In the genomic region with DNA sequence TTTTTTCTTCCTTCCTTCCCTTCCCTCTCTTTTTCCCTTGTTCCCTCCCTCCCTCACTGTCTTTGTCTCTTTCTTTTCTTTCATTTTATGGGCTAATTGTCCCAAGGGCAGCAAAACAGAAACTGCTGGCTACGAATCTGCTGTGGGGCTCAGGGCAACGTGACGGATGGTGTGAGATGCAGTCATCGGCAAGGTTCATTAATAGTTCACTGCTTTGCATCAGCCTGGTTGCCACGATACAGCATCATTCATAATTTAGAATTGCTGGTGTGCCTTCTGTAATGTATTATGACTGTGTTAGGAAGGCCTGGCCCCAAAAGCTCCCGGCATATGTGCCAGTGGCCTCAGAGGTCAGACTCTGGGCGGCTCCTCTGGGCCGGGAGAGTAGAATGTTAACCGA, we compare ENCODE assay signal across 2 cellular contexts.
TF ChIP-seq lines count a peak whose summit lies in the region.

No MANE protein-coding gene starts in this region.

TF ChIP-seq in SK-N-SH, 30 proteins besides CTCF, POLR2A, EP300 and RAD21 (continued from another document):
- TF ChIP-seq, protein P1, sequence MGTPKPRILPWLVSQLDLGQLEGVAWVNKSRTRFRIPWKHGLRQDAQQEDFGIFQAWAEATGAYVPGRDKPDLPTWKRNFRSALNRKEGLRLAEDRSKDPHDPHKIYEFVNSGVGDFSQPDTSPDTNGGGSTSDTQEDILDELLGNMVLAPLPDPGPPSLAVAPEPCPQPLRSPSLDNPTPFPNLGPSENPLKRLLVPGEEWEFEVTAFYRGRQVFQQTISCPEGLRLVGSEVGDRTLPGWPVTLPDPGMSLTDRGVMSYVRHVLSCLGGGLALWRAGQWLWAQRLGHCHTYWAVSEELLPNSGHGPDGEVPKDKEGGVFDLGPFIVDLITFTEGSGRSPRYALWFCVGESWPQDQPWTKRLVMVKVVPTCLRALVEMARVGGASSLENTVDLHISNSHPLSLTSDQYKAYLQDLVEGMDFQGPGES (IDR thresholded peaks at IDR 0.05; ENCODE audit: low read depth, low read length): no peak
- TF ChIP-seq FOSL2 (IDR thresholded peaks at IDR 0.05; ENCODE audit: borderline replicate concordance, low read depth): no peak
- no peak for TF ChIP-seq RCOR1 (IDR thresholded peaks at IDR 0.05; ENCODE audit: low read length)
- no peak for TF ChIP-seq RXRA (IDR thresholded peaks at IDR 0.05; ENCODE audit: borderline replicate concordance, low read depth)
- no peak for TF ChIP-seq TCF12 (IDR thresholded peaks at IDR 0.05)
- TF ChIP-seq JUND (IDR thresholded peaks at IDR 0.05): no peak
- TF ChIP-seq GATA2 (CRISPR knock-in tag; IDR thresholded peaks at IDR 0.05): no peak
- no peak for TF ChIP-seq MEF2A (IDR thresholded peaks at IDR 0.05; ENCODE audit: borderline replicate concordance, low read depth)
- TF ChIP-seq, protein P2, sequence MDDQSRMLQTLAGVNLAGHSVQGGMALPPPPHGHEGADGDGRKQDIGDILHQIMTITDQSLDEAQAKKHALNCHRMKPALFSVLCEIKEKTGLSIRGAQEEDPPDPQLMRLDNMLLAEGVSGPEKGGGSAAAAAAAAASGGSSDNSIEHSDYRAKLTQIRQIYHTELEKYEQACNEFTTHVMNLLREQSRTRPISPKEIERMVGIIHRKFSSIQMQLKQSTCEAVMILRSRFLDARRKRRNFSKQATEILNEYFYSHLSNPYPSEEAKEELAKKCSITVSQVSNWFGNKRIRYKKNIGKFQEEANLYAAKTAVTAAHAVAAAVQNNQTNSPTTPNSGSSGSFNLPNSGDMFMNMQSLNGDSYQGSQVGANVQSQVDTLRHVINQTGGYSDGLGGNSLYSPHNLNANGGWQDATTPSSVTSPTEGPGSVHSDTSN (IDR thresholded peaks at IDR 0.05): no peak
- no peak for TF ChIP-seq TEAD4 (IDR thresholded peaks at IDR 0.05; ENCODE audit: borderline replicate concordance, insufficient read depth)

TF ChIP-seq in SK-N-SH treated with all-trans-retinoic acid at 6 μM for 48 hours, 23 proteins besides CTCF, POLR2A, EP300 and RAD21 (continued from another document):
- TF ChIP-seq TOX (CRISPR knock-in tag; IDR thresholded peaks at IDR 0.05; ENCODE audit: borderline replicate concordance): no peak
- no peak for TF ChIP-seq TCF4 (CRISPR knock-in tag; IDR thresholded peaks at IDR 0.05; ENCODE audit: borderline replicate concordance)
- TF ChIP-seq ISL1 (CRISPR knock-in tag; IDR thresholded peaks at IDR 0.05): no peak
- TF ChIP-seq ZFP30 (CRISPR knock-in tag; IDR thresholded peaks at IDR 0.05): no peak
- no peak for TF ChIP-seq ZNF8 (CRISPR knock-in tag; IDR thresholded peaks at IDR 0.05)
